In genomic region chr15:101277038-101277822, GRCh38 we compare ENCODE assay signal across 1 cellular context.
TF ChIP-seq lines count a peak whose summit lies in the region.

A gene with protein sequence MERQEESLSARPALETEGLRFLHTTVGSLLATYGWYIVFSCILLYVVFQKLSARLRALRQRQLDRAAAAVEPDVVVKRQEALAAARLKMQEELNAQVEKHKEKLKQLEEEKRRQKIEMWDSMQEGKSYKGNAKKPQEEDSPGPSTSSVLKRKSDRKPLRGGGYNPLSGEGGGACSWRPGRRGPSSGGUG (minus strand): TSS chr15:101277485. CDS start chr15:101277417, 68 bp downstream.

TF ChIP-seq in GM12878, 131 proteins besides CTCF, POLR2A, EP300 and RAD21 (continued from another document and continues in another):
- TF ChIP-seq, protein P1, sequence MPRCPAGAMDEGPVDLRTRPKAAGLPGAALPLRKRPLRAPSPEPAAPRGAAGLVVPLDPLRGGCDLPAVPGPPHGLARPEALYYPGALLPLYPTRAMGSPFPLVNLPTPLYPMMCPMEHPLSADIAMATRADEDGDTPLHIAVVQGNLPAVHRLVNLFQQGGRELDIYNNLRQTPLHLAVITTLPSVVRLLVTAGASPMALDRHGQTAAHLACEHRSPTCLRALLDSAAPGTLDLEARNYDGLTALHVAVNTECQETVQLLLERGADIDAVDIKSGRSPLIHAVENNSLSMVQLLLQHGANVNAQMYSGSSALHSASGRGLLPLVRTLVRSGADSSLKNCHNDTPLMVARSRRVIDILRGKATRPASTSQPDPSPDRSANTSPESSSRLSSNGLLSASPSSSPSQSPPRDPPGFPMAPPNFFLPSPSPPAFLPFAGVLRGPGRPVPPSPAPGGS (IDR thresholded peaks at IDR 0.05; ENCODE audit: borderline replicate concordance, insufficient read depth, low read depth, low read length, poor library complexity, severe bottlenecking), result peak; percentile 48
- TF ChIP-seq, protein P2, sequence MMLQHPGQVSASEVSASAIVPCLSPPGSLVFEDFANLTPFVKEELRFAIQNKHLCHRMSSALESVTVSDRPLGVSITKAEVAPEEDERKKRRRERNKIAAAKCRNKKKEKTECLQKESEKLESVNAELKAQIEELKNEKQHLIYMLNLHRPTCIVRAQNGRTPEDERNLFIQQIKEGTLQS (IDR thresholded peaks at IDR 0.05; ENCODE audit: borderline replicate concordance, extremely low read depth, low read depth, low read length), result no peak
- peak; percentile 75 for TF ChIP-seq SMARCA5 (IDR thresholded peaks at IDR 0.05)
- no peak for TF ChIP-seq KAT2A (conservative IDR thresholded peaks at IDR 0.05; ENCODE audit: control insufficient read depth, low read depth, low read length)
- no peak for TF ChIP-seq TBL1XR1 (IDR thresholded peaks at IDR 0.05; ENCODE audit: low read depth, low read length)
- no peak for TF ChIP-seq WRNIP1 (IDR thresholded peaks at IDR 0.05; ENCODE audit: borderline replicate concordance, low read depth, low read length)
- TF ChIP-seq MTA2 (IDR thresholded peaks at IDR 0.05; ENCODE audit: low read depth), result no peak
- TF ChIP-seq, protein P3, sequence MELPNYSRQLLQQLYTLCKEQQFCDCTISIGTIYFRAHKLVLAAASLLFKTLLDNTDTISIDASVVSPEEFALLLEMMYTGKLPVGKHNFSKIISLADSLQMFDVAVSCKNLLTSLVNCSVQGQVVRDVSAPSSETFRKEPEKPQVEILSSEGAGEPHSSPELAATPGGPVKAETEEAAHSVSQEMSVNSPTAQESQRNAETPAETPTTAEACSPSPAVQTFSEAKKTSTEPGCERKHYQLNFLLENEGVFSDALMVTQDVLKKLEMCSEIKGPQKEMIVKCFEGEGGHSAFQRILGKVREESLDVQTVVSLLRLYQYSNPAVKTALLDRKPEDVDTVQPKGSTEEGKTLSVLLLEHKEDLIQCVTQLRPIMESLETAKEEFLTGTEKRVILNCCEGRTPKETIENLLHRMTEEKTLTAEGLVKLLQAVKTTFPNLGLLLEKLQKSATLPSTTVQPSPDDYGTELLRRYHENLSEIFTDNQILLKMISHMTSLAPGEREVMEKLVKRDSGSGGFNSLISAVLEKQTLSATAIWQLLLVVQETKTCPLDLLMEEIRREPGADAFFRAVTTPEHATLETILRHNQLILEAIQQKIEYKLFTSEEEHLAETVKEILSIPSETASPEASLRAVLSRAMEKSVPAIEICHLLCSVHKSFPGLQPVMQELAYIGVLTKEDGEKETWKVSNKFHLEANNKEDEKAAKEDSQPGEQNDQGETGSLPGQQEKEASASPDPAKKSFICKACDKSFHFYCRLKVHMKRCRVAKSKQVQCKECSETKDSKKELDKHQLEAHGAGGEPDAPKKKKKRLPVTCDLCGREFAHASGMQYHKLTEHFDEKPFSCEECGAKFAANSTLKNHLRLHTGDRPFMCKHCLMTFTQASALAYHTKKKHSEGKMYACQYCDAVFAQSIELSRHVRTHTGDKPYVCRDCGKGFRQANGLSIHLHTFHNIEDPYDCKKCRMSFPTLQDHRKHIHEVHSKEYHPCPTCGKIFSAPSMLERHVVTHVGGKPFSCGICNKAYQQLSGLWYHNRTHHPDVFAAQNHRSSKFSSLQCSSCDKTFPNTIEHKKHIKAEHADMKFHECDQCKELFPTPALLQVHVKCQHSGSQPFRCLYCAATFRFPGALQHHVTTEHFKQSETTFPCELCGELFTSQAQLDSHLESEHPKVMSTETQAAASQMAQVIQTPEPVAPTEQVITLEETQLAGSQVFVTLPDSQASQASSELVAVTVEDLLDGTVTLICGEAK (IDR thresholded peaks at IDR 0.05; ENCODE audit: borderline replicate concordance), result no peak
- no peak for TF ChIP-seq CBX5 (IDR thresholded peaks at IDR 0.05; ENCODE audit: low read depth)
- no peak for TF ChIP-seq FOXK2 (IDR thresholded peaks at IDR 0.05)
- TF ChIP-seq, protein P4, sequence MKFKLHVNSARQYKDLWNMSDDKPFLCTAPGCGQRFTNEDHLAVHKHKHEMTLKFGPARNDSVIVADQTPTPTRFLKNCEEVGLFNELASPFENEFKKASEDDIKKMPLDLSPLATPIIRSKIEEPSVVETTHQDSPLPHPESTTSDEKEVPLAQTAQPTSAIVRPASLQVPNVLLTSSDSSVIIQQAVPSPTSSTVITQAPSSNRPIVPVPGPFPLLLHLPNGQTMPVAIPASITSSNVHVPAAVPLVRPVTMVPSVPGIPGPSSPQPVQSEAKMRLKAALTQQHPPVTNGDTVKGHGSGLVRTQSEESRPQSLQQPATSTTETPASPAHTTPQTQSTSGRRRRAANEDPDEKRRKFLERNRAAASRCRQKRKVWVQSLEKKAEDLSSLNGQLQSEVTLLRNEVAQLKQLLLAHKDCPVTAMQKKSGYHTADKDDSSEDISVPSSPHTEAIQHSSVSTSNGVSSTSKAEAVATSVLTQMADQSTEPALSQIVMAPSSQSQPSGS (IDR thresholded peaks at IDR 0.05; ENCODE audit: low read length), result no peak
- no peak for TF ChIP-seq CEBPB (IDR thresholded peaks at IDR 0.05; ENCODE audit: borderline replicate concordance in 1 of 2, low read depth in 2 of 2, low read length in 2 of 2)
- TF ChIP-seq MAX (IDR thresholded peaks at IDR 0.05; ENCODE audit: low read depth, low read length), result peak; percentile 70; the same call in 1 of the 2 replicates
- no peak for TF ChIP-seq TAF1 (IDR thresholded peaks at IDR 0.05; ENCODE audit: borderline replicate concordance, low read depth, low read length)
- peak; percentile 89 for TF ChIP-seq PAX5 (IDR thresholded peaks at IDR 0.05; ENCODE audit: borderline replicate concordance, low read depth, low read length)
- no peak for TF ChIP-seq IKZF2 (IDR thresholded peaks at IDR 0.05)
- TF ChIP-seq ZNF592 (IDR thresholded peaks at IDR 0.05), result peak; percentile 58; the same call in 1 of the 2 replicates
- no peak for TF ChIP-seq RUNX3 (IDR thresholded peaks at IDR 0.05; ENCODE audit: low read length)
- TF ChIP-seq JUND (IDR thresholded peaks at IDR 0.05; ENCODE audit: low read depth, low read length), result no peak
- TF ChIP-seq SMAD5 (IDR thresholded peaks at IDR 0.05; ENCODE audit: low read depth), result no peak
- TF ChIP-seq RAD51 (IDR thresholded peaks at IDR 0.05), result no peak
- peak; percentile 59; the same call in 1 of the 2 replicates for TF ChIP-seq NR2F1 (conservative IDR thresholded peaks at IDR 0.05)
- TF ChIP-seq POLR2AphosphoS5 (IDR thresholded peaks at IDR 0.05; ENCODE audit: low read length), result no peak
- TF ChIP-seq BRCA1 (IDR thresholded peaks at IDR 0.05; ENCODE audit: low read depth, low read length), result no peak
- no peak for TF ChIP-seq PRDM15 (CRISPR knock-in tag; IDR thresholded peaks at IDR 0.05)
- no peak for TF ChIP-seq PBX3 (IDR thresholded peaks at IDR 0.05; ENCODE audit: insufficient replicate concordance, low read depth, low read length)
- TF ChIP-seq SREBF1 (IDR thresholded peaks at IDR 0.05; ENCODE audit: low read length), result no peak
- no peak for TF ChIP-seq BMI1 (IDR thresholded peaks at IDR 0.05; ENCODE audit: borderline replicate concordance)
- peak; percentile 72 to 91; a peak in 3 of 4 replicates for TF ChIP-seq BHLHE40 (IDR thresholded peaks at IDR 0.05; ENCODE audit: borderline replicate concordance in 1 of 2, low read depth in 2 of 2, low read length in 1 of 2)
- TF ChIP-seq USF1 (IDR thresholded peaks at IDR 0.05; ENCODE audit: borderline replicate concordance, extremely low read length, insufficient read depth, low read depth, low read length), result peak; percentile 72
- TF ChIP-seq EZH2 (IDR thresholded peaks at IDR 0.05; ENCODE audit: borderline replicate concordance, control insufficient read depth, low read depth, low read length), result no peak
- TF ChIP-seq SRF (IDR thresholded peaks at IDR 0.05; ENCODE audit: low read depth in 2 of 2, low read length in 2 of 2), result no peak
- TF ChIP-seq NRF1 (conservative IDR thresholded peaks at IDR 0.05; ENCODE audit: low read depth, low read length), result no peak
- TF ChIP-seq HDAC6 (IDR thresholded peaks at IDR 0.05; ENCODE audit: unreplicated experiment), result no peak
- no peak for TF ChIP-seq SMAD1 (IDR thresholded peaks at IDR 0.05; ENCODE audit: low read depth, partially characterized antibody)
- TF ChIP-seq LARP7 (IDR thresholded peaks at IDR 0.05), result peak; percentile 98
- no peak for TF ChIP-seq SREBF2 (IDR thresholded peaks at IDR 0.05; ENCODE audit: low read length)
- TF ChIP-seq DPF2 (IDR thresholded peaks at IDR 0.05), result peak; percentile 86
- no peak for TF ChIP-seq ZNF384 (IDR thresholded peaks at IDR 0.05; ENCODE audit: borderline replicate concordance, low read depth, low read length)
- no peak for TF ChIP-seq SIX5 (IDR thresholded peaks at IDR 0.05; ENCODE audit: low read depth, low read length, severe bottlenecking)
- TF ChIP-seq E4F1 (IDR thresholded peaks at IDR 0.05; ENCODE audit: borderline replicate concordance, partially characterized antibody), result no peak
